Comparison of ENCODE assay signal across 12 cellular contexts in genomic region chr12:117472983-117473382, GRCh38.
DNase-seq lines count a peak whose midpoint lies in the region; ATAC-seq and TF ChIP-seq lines count a peak whose summit lies in the region.
"Had no signal": no experiment of that assay in that cellular context is flagged by ENCODE, and none has a peak within 500 bp of the region (broad histone marks: within the 10 kb centered on the region; RNA-seq: fewer than 3 reads in every experiment).

No MANE protein-coding gene starts in this region.

- no peaks in the 10 kb centered on the region for H3K36me3 Mint-ChIP-seq in neural progenitor cell
- no peaks in the 10 kb centered on the region for H3K36me3 Mint-ChIP-seq in CD4-positive, alpha-beta T cell (ENCODE audit: low read depth)
- H3K36me3 Mint-ChIP-seq: naive B cell had no signal

- POLR2A ChIA-PET in CD4-positive, alpha-beta T cell (lab: Charles Lee) = no interaction called here

- no peaks in the 10 kb centered on the region for H3K79me2 ChIP-seq in neural progenitor cell (ENCODE audit: low read depth)

- H3K27me3 ChIP-seq in dorsolateral prefrontal cortex (no peaks in the 10 kb centered on the region), neural progenitor cell (no peaks in the 10 kb centered on the region), left lung (no peaks in the 10 kb centered on the region)
- no peaks in the 10 kb centered on the region for H3K27me3 ChIP-seq in CD4-positive, alpha-beta T cell (ENCODE audit: control insufficient read depth, insufficient read depth, low read length)

- H3K4me3 Mint-ChIP-seq in neural progenitor cell = no peak overlapping the region
- H3K4me3 Mint-ChIP-seq in CD4-positive, alpha-beta T cell = no peak overlapping the region
- H3K4me3 Mint-ChIP-seq: activated B cell treated with CpG ODN at 0.5 μM for 24 hours, naive B cell had no signal

- intact Hi-C loops in dorsolateral prefrontal cortex (cut with DNase I) (no loop called here), left lung (cut with DNase I) (no loop called here)
- intact Hi-C loops in CD4-positive, alpha-beta T cell (cut with DNase I, micrococcal nuclease) = loop anchor here in 1 of 2 experiments (5.0 kb wide), 1 partner anchor 1604 kb away; no protein-coding TSS in a partner anchor

- no peaks in the 10 kb centered on the region for H3K36me3 ChIP-seq in neural progenitor cell
- H3K36me3 ChIP-seq in left lung = no peaks in the 10 kb centered on the region
- H3K36me3 ChIP-seq: esophagus squamous epithelium had no signal

- H3K27ac Mint-ChIP-seq in neural progenitor cell = no peak overlapping the region
- no peak overlapping the region for H3K27ac Mint-ChIP-seq in CD4-positive, alpha-beta T cell
- H3K27ac Mint-ChIP-seq: activated B cell treated with CpG ODN at 0.5 μM for 24 hours, naive B cell had no signal

- H3K9me3 Mint-ChIP-seq in neural progenitor cell = no peaks in the 10 kb centered on the region
- no peaks in the 10 kb centered on the region for H3K9me3 Mint-ChIP-seq in CD4-positive, alpha-beta T cell

- peak; percentile 27; the same call in 1 of the 2 replicates for TF ChIP-seq CTCF in LNCaP clone FGC (IDR thresholded peaks at IDR 0.05; ENCODE audit: control insufficient read depth, extremely low read depth, insufficient read depth)
- peak in 40 of 56 donors; percentile 13 to 53 (median 36) for TF ChIP-seq CTCF in dorsolateral prefrontal cortex (IDR thresholded peaks at IDR 0.05 in 54 of 56, conservative IDR thresholded peaks at IDR 0.05 in 2 of 56; ENCODE audit: low read depth in 1 of 56, partially characterized antibody in 56 of 56)
- peak; percentile 87 for TF ChIP-seq CTCF in neural progenitor cell (IDR thresholded peaks at IDR 0.05)
- TF ChIP-seq CTCF in CD4-positive, alpha-beta T cell (IDR thresholded peaks at IDR 0.05) = no peak
- TF ChIP-seq CTCF in left lung (IDR thresholded peaks at IDR 0.05) = no peak

- H3K4me3 ChIP-seq in LNCaP clone FGC (ENCODE audit: low read depth, low read length) (no peak overlapping the region), dorsolateral prefrontal cortex (no peak overlapping the region), neural progenitor cell (no peak overlapping the region), left lung (no peak overlapping the region)
- H3K4me3 ChIP-seq: esophagus squamous epithelium had no signal

- no peak overlapping the region for H3K9ac ChIP-seq in neural progenitor cell

- H3K4me1 ChIP-seq in neural progenitor cell = no peaks in the 10 kb centered on the region
- no peaks in the 10 kb centered on the region for H3K4me1 ChIP-seq in left lung
- H3K4me1 ChIP-seq: esophagus squamous epithelium had no signal

- CTCF ChIA-PET in CD4-positive, alpha-beta T cell (lab: Charles Lee) = no interaction called here

- DNase-seq in DMS 273 (lab: John Stamatoyannopoulos, UW; ENCODE audit: unreplicated experiment) = peak; percentile 58
- no peak for DNase-seq in DMS 273 treated with DMSO at 0.1 percent for 48 hours (lab: John Stamatoyannopoulos, UW)
- DNase-seq in LNCaP clone FGC (ENCODE audit: low read depth) = no peak
- DNase-seq in dorsolateral prefrontal cortex = no peak
- peak; percentile 83 for DNase-seq in neural progenitor cell (ENCODE audit: low spot score)
- no peak for DNase-seq in CD4-positive, alpha-beta T cell
- no peak for DNase-seq in left lung
- DNase-seq: activated B cell treated with CpG ODN at 0.5 μM for 24 hours, esophagus squamous epithelium, GOT3, naive B cell had no signal

- H3K4me2 ChIP-seq in neural progenitor cell = no peak overlapping the region

- ATAC-seq in CD4-positive, alpha-beta T cell (ENCODE audit: poor library complexity) = no peak
- no peak for ATAC-seq in left lung
- ATAC-seq in GM19397 (IDR thresholded peaks at IDR 0.05; ENCODE audit: unreplicated experiment) = no peak

- H3F3A ChIP-seq in neural progenitor cell (ENCODE audit: low read depth) = no peaks in the 10 kb centered on the region

- no peaks in the 10 kb centered on the region for H3K9me3 ChIP-seq in neural progenitor cell (ENCODE audit: low read depth)
- H3K9me3 ChIP-seq in CD4-positive, alpha-beta T cell (ENCODE audit: control insufficient read depth, low read length) = no peaks in the 10 kb centered on the region
- H3K9me3 ChIP-seq in left lung = peaks cover 0 to 10% of the 10 kb centered on the region in 2 donors

- no peak overlapping the region for H3K27ac ChIP-seq in dorsolateral prefrontal cortex
- no peak overlapping the region for H3K27ac ChIP-seq in neural progenitor cell
- H3K27ac ChIP-seq in CD4-positive, alpha-beta T cell (ENCODE audit: low read depth, low read length) = no peak overlapping the region
- no peak overlapping the region for H3K27ac ChIP-seq in left lung
- H3K27ac ChIP-seq: esophagus squamous epithelium had no signal

- peaks cover 4% of the 10 kb centered on the region for H3K27me3 Mint-ChIP-seq in neural progenitor cell (ENCODE audit: insufficient read depth, low read depth)
- no peaks in the 10 kb centered on the region for H3K27me3 Mint-ChIP-seq in CD4-positive, alpha-beta T cell
- H3K27me3 Mint-ChIP-seq: activated B cell treated with CpG ODN at 0.5 μM for 24 hours had no signal

- peaks cover 5% of the 10 kb centered on the region for H3K4me1 Mint-ChIP-seq in neural progenitor cell
- H3K4me1 Mint-ChIP-seq in CD4-positive, alpha-beta T cell (ENCODE audit: low read depth) = no peaks in the 10 kb centered on the region
- H3K4me1 Mint-ChIP-seq: activated B cell treated with CpG ODN at 0.5 μM for 24 hours, naive B cell had no signal

- no peaks in the 10 kb centered on the region for H4K20me1 ChIP-seq in neural progenitor cell (ENCODE audit: low read depth)

- H2AFZ ChIP-seq in neural progenitor cell (replicated peaks) = peak overlapping the region; percentile 41

Comparison
In these comparisons a context has a peak if more than half of its experiments do, and no peak if none do; other contexts are left out.
1. DNase-seq: peak in DMS 273 (single experiment) and neural progenitor cell (single experiment); none in DMS 273 treated with DMSO at 0.1 percent for 48 hours (single experiment), LNCaP clone FGC (single experiment), dorsolateral prefrontal cortex (0 of 10), CD4-positive, alpha-beta T cell (0 of 10) and left lung (0 of 2).
2. CTCF ChIP-seq: peak in LNCaP clone FGC (single experiment), dorsolateral prefrontal cortex (40 of 56) and neural progenitor cell (single experiment); none in CD4-positive, alpha-beta T cell (single experiment) and left lung (0 of 2).